In the genomic region with DNA sequence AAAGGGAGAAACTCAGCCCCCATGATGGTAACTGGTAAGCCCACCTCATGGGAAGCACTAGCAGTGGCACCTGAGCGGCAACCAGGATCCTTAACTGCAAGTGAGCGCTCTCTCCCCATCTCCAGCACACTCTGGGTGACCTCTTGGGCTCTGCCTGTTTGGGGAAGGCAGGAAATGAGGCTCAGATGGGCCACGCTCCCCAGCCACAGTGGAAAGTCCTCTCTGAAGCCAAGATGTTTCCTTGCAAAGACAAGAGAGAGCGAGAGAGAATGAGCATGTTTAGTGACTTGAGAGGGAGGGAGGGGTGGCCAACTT, we compare ENCODE assay signal across 10 cellular contexts.
A peak's percentile ranks its signal among the peaks of the same experiment; 100 is the strongest.
DNase-seq lines count a peak whose midpoint lies in the region; ATAC-seq and TF ChIP-seq lines count a peak whose summit lies in the region.
"Had no signal": no experiment of that assay in that cellular context is flagged by ENCODE, and none has a peak within 500 bp of the region (broad histone marks: within the 10 kb centered on the region; RNA-seq: fewer than 3 reads in every experiment).

No MANE protein-coding gene starts in this region.

- TF ChIP-seq EP300 in ovary (IDR thresholded peaks at IDR 0.05) = no peak

- peak overlapping the region in 25 of 59 donors; percentile 8 to 81 (median 53) for H3K27ac ChIP-seq in dorsolateral prefrontal cortex
- H3K27ac ChIP-seq in neutrophil = peak overlapping the region; percentile 84
- H3K27ac ChIP-seq in ovary = no peak overlapping the region

- no peaks in the 10 kb centered on the region for H3K9me3 ChIP-seq in neutrophil
- H3K9me3 ChIP-seq in ovary = no peaks in the 10 kb centered on the region
- H3K9me3 ChIP-seq: MG63 had no signal

- DNase-seq in AG09309 (ENCODE audit: low read depth) (no peak), NB4 (ENCODE audit: low read depth) (no peak), dorsolateral prefrontal cortex (no peak), NOMO-1 (lab: John Stamatoyannopoulos, UW; ENCODE audit: unreplicated experiment in 2 of 2) (no peak), superior temporal gyrus (ENCODE audit: extremely low spot score) (no peak), ovary (no peak)
- DNase-seq: activated CD8-positive, alpha-beta memory T cell treated with anti-CD3 and anti-CD28 coated beads for 24 hours had no signal

- TF ChIP-seq CTCF in AG09309 (IDR thresholded peaks at IDR 0.05; ENCODE audit: control insufficient read depth, insufficient read depth, low read depth, low read length, missing control alignments) (no peak), NB4 (IDR thresholded peaks at IDR 0.05; ENCODE audit: low read depth, low read length) (no peak), dorsolateral prefrontal cortex (IDR thresholded peaks at IDR 0.05 in 54 of 56, conservative IDR thresholded peaks at IDR 0.05 in 2 of 56; ENCODE audit: low read depth in 1 of 56, partially characterized antibody in 56 of 56) (no peak), neutrophil (IDR thresholded peaks at IDR 0.05) (no peak), ovary (IDR thresholded peaks at IDR 0.05) (no peak)

- no peaks in the 10 kb centered on the region for H3K36me3 ChIP-seq in neutrophil
- no peaks in the 10 kb centered on the region for H3K36me3 ChIP-seq in ovary
- H3K36me3 ChIP-seq: MG63 had no signal

- TF ChIP-seq POLR2A in NB4 (IDR thresholded peaks at IDR 0.05; ENCODE audit: extremely low read depth, insufficient read length) (no peak), ovary (IDR thresholded peaks at IDR 0.05) (no peak)

- WGBS in ovary, 3 donors = 80 to 94% (median 92%) methylated on average over 4 of the region's 4 CpGs

- H3K27me3 ChIP-seq in dorsolateral prefrontal cortex (peaks cover 0 to 27% (median 0%) of the 10 kb centered on the region in 45 donors), neutrophil (peaks cover 13% of the 10 kb centered on the region), ovary (no peaks in the 10 kb centered on the region)
- H3K27me3 ChIP-seq: MG63 had no signal

- ATAC-seq in GM19023 (IDR thresholded peaks at IDR 0.05; ENCODE audit: unreplicated experiment) = no peak

- intact Hi-C loops in dorsolateral prefrontal cortex (cut with DNase I) (no loop called here), ovary (cut with DNase I) (loop anchor here in 1 of 4 donors (5.0 kb wide), 1 partner anchor 997 kb away; no protein-coding TSS in a partner anchor)

- H3K4me1 ChIP-seq in neutrophil (ENCODE audit: control insufficient read depth in 1 of 2, insufficient read depth in 1 of 2, low read depth in 1 of 2, low read length in 1 of 2) = peaks cover 31 to 42% of the 10 kb centered on the region in 2 experiments
- H3K4me1 ChIP-seq in ovary (ENCODE audit: insufficient read depth) = peaks cover 2% of the 10 kb centered on the region

- H3K4me3 ChIP-seq in AG09309 (ENCODE audit: control insufficient read depth, low read depth, low read length) = peak overlapping the region; percentile 16
- peak overlapping the region; percentile 47 for H3K4me3 ChIP-seq in NB4 (ENCODE audit: low read depth, low read length)
- peak overlapping the region in 38 of 59 donors; percentile 13 to 60 (median 40) for H3K4me3 ChIP-seq in dorsolateral prefrontal cortex
- peak overlapping the region; percentile 48 to 55 for H3K4me3 ChIP-seq in neutrophil (ENCODE audit: low read depth in 1 of 2, low read length in 1 of 2)
- no peak overlapping the region for H3K4me3 ChIP-seq in ovary
- H3K4me3 ChIP-seq: MG63 had no signal
